Comparison of ENCODE assay signal across 8 cellular contexts in the genomic region with DNA sequence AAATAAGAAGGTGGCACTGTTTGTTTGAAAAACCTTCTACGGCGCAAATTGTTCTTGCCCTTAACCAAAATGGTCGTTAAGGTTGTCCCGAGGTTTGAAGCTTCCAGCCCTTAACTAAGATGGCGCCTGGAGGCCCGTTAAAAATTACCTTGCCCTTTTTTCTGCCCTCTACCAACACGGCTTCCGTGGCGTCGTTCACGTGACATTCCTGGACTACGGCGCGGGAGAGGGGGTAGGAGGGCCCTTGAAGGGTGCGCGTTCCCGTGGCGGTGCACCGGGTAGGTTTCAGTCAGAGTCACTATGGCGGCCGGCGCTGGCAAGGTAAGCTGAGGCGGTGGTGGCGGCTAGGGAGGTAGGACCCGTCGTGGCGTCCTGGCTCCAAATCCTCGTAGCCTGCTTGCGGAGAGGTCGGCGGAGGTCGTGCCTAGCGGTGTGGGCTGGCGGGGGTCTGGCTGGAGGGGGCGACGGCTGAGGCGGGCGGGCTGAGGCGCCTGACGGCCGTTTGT. TPM values are rescaled to one million over a fixed set of nuclear protein-coding genes. Genes with fewer than 3 reads are reported as not detected.
DNase-seq lines count a peak whose midpoint lies in the region; TF ChIP-seq lines count a peak whose summit lies in the region.

TSS of gene SLMAP (plus strand) at position 288 of the 506 bp plus-strand sequence. CDS start 1,343 bp downstream, outside the sequence.

- peaks cover 27% of the 10 kb centered on the region for H3K4me1 ChIP-seq in neuron (ENCODE audit: insufficient read depth, low read length)
- H3K4me1 ChIP-seq in subcutaneous abdominal adipose tissue (ENCODE audit: control insufficient read depth in 5 of 5, insufficient read depth in 5 of 5, low read length in 5 of 5): peaks cover 8 to 40% (median 34%) of the 10 kb centered on the region in 5 donors

- H3K4me3 ChIP-seq in neuron (ENCODE audit: low read length) (peak within 1 kb of the TSS; percentile 71), subcutaneous abdominal adipose tissue (ENCODE audit: low read depth in 1 of 5, low read length in 5 of 5) (peak within 1 kb of the TSS; percentile 93 to 96 (median 94))

- POLR2A ChIA-PET in HEK293T (lab: Yijun Ruan, JAX): interaction anchor here (0.8 to 1.5 kb wide), 6 partner anchors 12 to 158 kb away, joined by 3 to 7 read pairs (median 4); partner anchors contain the start of genes ARF4 and DENND6A

- H3K9ac ChIP-seq in subcutaneous abdominal adipose tissue (ENCODE audit: low read length in 5 of 5): peak within 1 kb of the TSS; percentile 79 to 95 (median 94)

- H2AFZ ChIP-seq in neuron (ENCODE audit: low read depth, low read length): peak within 1 kb of the TSS; percentile 100

- in situ Hi-C loops in SK-MEL-5 (cut with HindIII; ENCODE audit: low pct_unique_long_range_greater_than_20kb, low sequenced_read_pairs): no loop called here

- H3K36me3 ChIP-seq in neuron (ENCODE audit: insufficient read depth, low read length) (peaks cover 5% of the 10 kb centered on the region), subcutaneous abdominal adipose tissue (ENCODE audit: control insufficient read depth in 5 of 5, insufficient read depth in 5 of 5, low read length in 5 of 5) (peaks cover 0 to 9% (median 0%) of the 10 kb centered on the region in 5 donors)

- H3K27me3 ChIP-seq in neuron (ENCODE audit: insufficient read depth, low read length) (no peaks in the 10 kb centered on the region), subcutaneous abdominal adipose tissue (ENCODE audit: control insufficient read depth in 5 of 5, insufficient read depth in 4 of 5, low read length in 5 of 5) (no peaks in the 10 kb centered on the region)

- CTCF ChIA-PET in HEK293T (lab: Yijun Ruan, JAX): interaction anchor here (0.6 kb wide), 1 partner anchor 71 kb away, joined by 3 read pairs; no protein-coding TSS in a partner anchor

- DNase-seq in GF-D8 (lab: John Stamatoyannopoulos, UW) (peak; percentile 92), HEK293T (ENCODE audit: extremely low spot score) (peak; percentile 89), MV-4-11 (lab: John Stamatoyannopoulos, UW) (peak; percentile 95), SK-MEL-5 (ENCODE audit: low read depth, low spot score) (peak; percentile 98), foreskin melanocyte (peak; percentile 92)
- peak; percentile 96 for DNase-seq in activated naive CD4-positive, alpha-beta T cell treated with Interleukin-2 at 50 U/mL for 16 hours

- H3K9me3 ChIP-seq in neuron (ENCODE audit: low read length) (no peaks in the 10 kb centered on the region), subcutaneous abdominal adipose tissue (ENCODE audit: control insufficient read depth in 5 of 5, low read length in 5 of 5) (no peaks in the 10 kb centered on the region)

- peak within 1 kb of the TSS; percentile 94 for H3K27ac ChIP-seq in subcutaneous abdominal adipose tissue (ENCODE audit: low read depth, low read length)

TF ChIP-seq in HEK293T, 16 proteins besides CTCF, POLR2A, EP300 and RAD21:
- peak; percentile 77 for TF ChIP-seq L3MBTL2 (conservative IDR thresholded peaks at IDR 0.05)
- no peak for TF ChIP-seq HDGF (IDR thresholded peaks at IDR 0.05; ENCODE audit: borderline replicate concordance)
- no peak for TF ChIP-seq ZNF384 (IDR thresholded peaks at IDR 0.05)
- no peak for TF ChIP-seq BHLHE40 (IDR thresholded peaks at IDR 0.05; ENCODE audit: borderline replicate concordance)
- no peak for TF ChIP-seq LEF1 (IDR thresholded peaks at IDR 0.05; ENCODE audit: borderline replicate concordance)
- peak; percentile 85 for TF ChIP-seq NFRKB (IDR thresholded peaks at IDR 0.05)
- TF ChIP-seq ELF4 (IDR thresholded peaks at IDR 0.05): peak; percentile 64; the same call in 1 of the 2 replicates
- no peak for TF ChIP-seq FOXA1 (IDR thresholded peaks at IDR 0.05)
TF ChIP-seq in HEK293T: peak in this region for 3.

RNA-seq across cellular contexts. Expression of gene SLMAP, which starts in this region (rescaled TPM):
- 26.1 and 28.9 TPM in 2 replicates for total RNA-seq in SK-MEL-5 (2014; rRNA removed; shearing (Covaris generic))
- 23.1 and 28.3 TPM in 2 replicates for polyA plus RNA-seq in SK-MEL-5 (2015; cell fraction: cytosol; rRNA removed)
- 28.0 and 32.5 TPM in 2 replicates for polyA plus RNA-seq in SK-MEL-5 (2015; cell fraction: nucleus; rRNA removed)

Comparison
In these comparisons a context has a peak if more than half of its experiments do, and no peak if none do; other contexts are left out.
1. Peak in every context shown above with its lines: DNase-seq, H3K4me3 ChIP-seq and H3K27ac ChIP-seq.